Comparison of ENCODE assay signal across 7 cellular contexts in genomic region chr12:81257952-81258551, GRCh38.
A peak's percentile ranks its signal among the peaks of the same experiment; 100 is the strongest.
DNase-seq lines count a peak whose midpoint lies in the region; ATAC-seq and TF ChIP-seq lines count a peak whose summit lies in the region.

No MANE protein-coding gene starts in this region.

- peak; percentile 79 for DNase-seq in NCI-H2081 treated with DMSO at 0.1 percent for 48 hours (lab: John Stamatoyannopoulos, UW)
- DNase-seq in adipocyte (ENCODE audit: low read depth): peak; percentile 83
- DNase-seq in left lung: no peak
- DNase-seq in activated CD4-positive, alpha-beta T cell treated with anti-CD3 and anti-CD28 coated beads, Interleukin-2, amount 50 U/mL, for 4 hours: no peak

- H3K27me3 ChIP-seq in adipocyte (replicated peaks; ENCODE audit: control insufficient read depth, insufficient read depth, low read length) (no peaks in the 10 kb centered on the region), left lung (no peaks in the 10 kb centered on the region)

- H3K4me3 ChIP-seq in adipocyte (ENCODE audit: low read length) (no peak overlapping the region), left lung (no peak overlapping the region)

- ATAC-seq in GM19351 (IDR thresholded peaks at IDR 0.05; ENCODE audit: unreplicated experiment) (peak; percentile 58), left lung (peak; percentile 35), esophagus mucosa (no peak), HG02852 (IDR thresholded peaks at IDR 0.05; ENCODE audit: unreplicated experiment) (no peak)

- H3K27ac ChIP-seq in left lung: no peak overlapping the region

- no peak overlapping the region for H3K9ac ChIP-seq in adipocyte (ENCODE audit: low read length)

- intact Hi-C loops in left lung (cut with DNase I): no loop called here

- H3K36me3 ChIP-seq in adipocyte (ENCODE audit: control insufficient read depth, insufficient read depth, low read length, severe bottlenecking) (no peaks in the 10 kb centered on the region), left lung (no peaks in the 10 kb centered on the region)

- H3K9me3 ChIP-seq in adipocyte (ENCODE audit: control insufficient read depth, low read length) (no peaks in the 10 kb centered on the region), left lung (no peaks in the 10 kb centered on the region)

- peak in 1 of 2 donors; percentile 43 for TF ChIP-seq CTCF in left lung (IDR thresholded peaks at IDR 0.05)

- no peaks in the 10 kb centered on the region for H3K4me1 ChIP-seq in adipocyte (ENCODE audit: control insufficient read depth, insufficient read depth, low read length)
- no peaks in the 10 kb centered on the region for H3K4me1 ChIP-seq in left lung

Comparison
In these comparisons a context has a peak if more than half of its experiments do, and no peak if none do; other contexts are left out.
1. ATAC-seq: peak in GM19351 (single experiment) and left lung (single experiment); none in esophagus mucosa (single experiment) and HG02852 (single experiment).
2. DNase-seq: peak in NCI-H2081 treated with DMSO at 0.1 percent for 48 hours (single experiment) and adipocyte (single experiment); none in left lung (0 of 2) and activated CD4-positive, alpha-beta T cell treated with anti-CD3 and anti-CD28 coated beads, Interleukin-2, amount 50 U/mL, for 4 hours (0 of 2).